Comparison of ENCODE assay signal across 27 cellular contexts in genomic region chr18:63089041-63089440, GRCh38.
"Had no signal": no experiment of that assay in that cellular context is flagged by ENCODE, and none has a peak within 500 bp of the region (broad histone marks: within the 10 kb centered on the region; RNA-seq: fewer than 3 reads in every experiment).

No MANE protein-coding gene starts in this region.

- DNase-seq: dorsolateral prefrontal cortex; effector CD4-positive, alpha-beta T cell; foreskin fibroblast; gastrocnemius medialis; head of caudate nucleus; left cardiac atrium; left lung; mesenchymal stem cell; mucosa of descending colon; naive B cell; stimulated activated CD4-positive, alpha-beta T cell treated with anti-CD3 and anti-CD28 coated beads, Interleukin-12 subunit alpha, Interleukin-12 subunit beta, amount 100 ng/mL, for 4 hours; stimulated activated CD4-positive, alpha-beta T cell treated with anti-CD3 and anti-CD28 coated beads, Interleukin-1b, Interleukin-23, amount 100 ng/mL, for 48 hours; stimulated activated CD4-positive, alpha-beta T cell treated with anti-CD3 and anti-CD28 coated beads, Interleukin-4, amount 100 ng/mL, for 1 hour; stimulated activated CD8-positive, alpha-beta memory T cell treated with anti-CD3 and anti-CD28 coated beads, Interleukin-4, amount 100 ng/mL, for 48 hours; stimulated activated naive CD4-positive, alpha-beta T cell treated with Interleukin-2 at 50 U/mL for 16 hours; stomach; thyroid gland; upper lobe of left lung had no signal

- H3K4me1 ChIP-seq: gastrocnemius medialis, left lung, parathyroid adenoma, prostate gland, right atrium auricular region, thyroid gland, upper lobe of left lung had no signal

- H3K27ac Mint-ChIP-seq: naive B cell; natural killer cell treated with Interleukin-12 subunit alpha and Interleukin-12 subunit beta and Interleukin-15 and Interleukin-18, amount 100 ng/mL, for 72 hours had no signal

- H3K9ac ChIP-seq: parathyroid adenoma had no signal

- H3K4me3 ChIP-seq: dorsolateral prefrontal cortex, gastrocnemius medialis, left lung, mucosa of descending colon, prostate gland, right atrium auricular region, smooth muscle cell, stomach, thyroid gland, upper lobe of left lung had no signal

- H3K4me2 ChIP-seq: smooth muscle cell had no signal

- H3K4me1 Mint-ChIP-seq: naive B cell had no signal

- H3K9me3 Mint-ChIP-seq: mesothelial cell of epicardium; naive B cell; natural killer cell treated with Interleukin-12 subunit alpha and Interleukin-12 subunit beta and Interleukin-15 and Interleukin-18, amount 100 ng/mL, for 72 hours; neural crest cell had no signal

- H3K36me3 Mint-ChIP-seq: mesothelial cell of epicardium; naive B cell; natural killer cell treated with Interleukin-12 subunit alpha and Interleukin-12 subunit beta and Interleukin-15 and Interleukin-18, amount 100 ng/mL, for 72 hours had no signal

- ATAC-seq: esophagus mucosa; gastrocnemius medialis; left lung; mucosa of descending colon; natural killer cell treated with Interleukin-12 subunit alpha and Interleukin-12 subunit beta and Interleukin-15 and Interleukin-18, amount 100 ng/mL, for 72 hours had no signal

- H3K27me3 ChIP-seq: gastrocnemius medialis, left lung, right atrium auricular region, thyroid gland, upper lobe of left lung had no signal

- H3K36me3 ChIP-seq: gastrocnemius medialis, left lung, prostate gland, right atrium auricular region, stomach, thyroid gland, upper lobe of left lung had no signal

- H2AFZ ChIP-seq: parathyroid adenoma had no signal

- H3K4me3 Mint-ChIP-seq: mesothelial cell of epicardium; naive B cell; natural killer cell treated with Interleukin-12 subunit alpha and Interleukin-12 subunit beta and Interleukin-15 and Interleukin-18, amount 100 ng/mL, for 72 hours; neural crest cell had no signal

- H3K27ac ChIP-seq: dorsolateral prefrontal cortex, epithelial cell of prostate, gastrocnemius medialis, left lung, parathyroid adenoma, prostate gland, right atrium auricular region, stomach, thyroid gland, upper lobe of left lung had no signal

- H3K9me3 ChIP-seq: gastrocnemius medialis, left lung, mucosa of descending colon, prostate gland, right atrium auricular region, stomach, thyroid gland, upper lobe of left lung had no signal
